ENCODE assay signal across 10 cellular contexts in the genomic region with DNA sequence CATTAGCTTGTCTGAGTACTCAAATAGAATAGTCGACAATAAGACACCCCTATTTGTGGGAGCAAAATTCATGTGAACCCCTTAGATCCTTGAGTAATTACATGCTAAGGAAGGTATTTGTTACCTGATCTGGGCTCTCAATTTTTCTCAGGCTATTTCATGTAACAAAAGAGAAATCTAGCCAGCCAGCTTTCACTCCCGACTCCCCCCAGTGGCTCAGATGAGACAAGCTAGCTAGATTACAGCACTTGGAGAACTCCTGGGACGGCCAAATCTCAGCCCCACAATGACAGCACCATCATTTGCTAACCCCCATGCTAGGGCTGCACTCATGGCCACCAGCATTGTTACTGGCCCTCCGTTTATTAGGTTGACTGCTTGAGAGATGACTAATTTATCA. TPM values are rescaled to one million over a fixed set of nuclear protein-coding genes. Genes with fewer than 3 reads are reported as not detected.
DNase-seq lines count a peak whose midpoint lies in the region; ATAC-seq, FAIRE-seq and TF ChIP-seq lines count a peak whose summit lies in the region.
"Had no signal": no experiment of that assay in that cellular context is flagged by ENCODE, and none has a peak within 500 bp of the region (broad histone marks: within the 10 kb centered on the region; RNA-seq: fewer than 3 reads in every experiment).

No MANE protein-coding gene starts in this region.

- H3K4me3 ChIP-seq in HL-60 (replicated peaks; ENCODE audit: insufficient read depth, low read length), result no peak overlapping the region
- H3K4me3 ChIP-seq in SJCRH30, result no peak overlapping the region
- H3K4me3 ChIP-seq: lung, SJSA1 had no signal

- TF ChIP-seq CTCF in D721Med (IDR thresholded peaks at IDR 0.05; ENCODE audit: insufficient read depth, missing control alignments) (peak; percentile 43), HL-60 (IDR thresholded peaks at IDR 0.05; ENCODE audit: insufficient read depth, low read length) (peak; percentile 41), glutamatergic neuron (IDR thresholded peaks at IDR 0.05; ENCODE audit: partially characterized antibody, unreplicated experiment) (peak; percentile 63)

- peaks cover 6% of the 10 kb centered on the region for H3K9me3 Mint-ChIP-seq in glutamatergic neuron (ENCODE audit: unreplicated experiment)

- H3K4me1 Mint-ChIP-seq in glutamatergic neuron (ENCODE audit: low read depth, unreplicated experiment), result peaks cover 28% of the 10 kb centered on the region

- H3K27me3 ChIP-seq in HL-60 (ENCODE audit: insufficient read depth, poor library complexity, severe bottlenecking) (no peaks in the 10 kb centered on the region), SJCRH30 (0 out of 2 replicates have a peak, but pooled peaks cover 3% of the 10 kb centered on the region)
- H3K27me3 ChIP-seq: SJSA1 had no signal

- DNase-seq in D721Med (ENCODE audit: insufficient read length, low spot score), result no peak
- DNase-seq in HL-60 (ENCODE audit: low read depth in 1 of 2, low spot score in 1 of 2), result peak in 1 of 2 experiments; percentile 45
- DNase-seq in SJCRH30, result peak; percentile 22 to 37
- peak; percentile 67 for DNase-seq in glutamatergic neuron
- DNase-seq in stimulated activated CD4-positive, alpha-beta T cell treated with anti-CD3 and anti-CD28 coated beads, Interleukin-2, amount 100 ng/mL, for 24 hours, result no peak
- DNase-seq in activated CD4-positive, alpha-beta T cell treated with anti-CD3 and anti-CD28 coated beads, Interleukin-2, amount 50 U/mL, for 48 hours, result no peak

- H3K27me3 Mint-ChIP-seq in glutamatergic neuron (ENCODE audit: unreplicated experiment), result peaks cover 5% of the 10 kb centered on the region

- H3K27ac Mint-ChIP-seq in glutamatergic neuron (ENCODE audit: unreplicated experiment), result no peak overlapping the region

- no peaks in the 10 kb centered on the region for H3K36me3 Mint-ChIP-seq in glutamatergic neuron (ENCODE audit: unreplicated experiment)

- H3K27ac ChIP-seq in HL-60 (replicated peaks), result no peak overlapping the region
- no peak overlapping the region for H3K27ac ChIP-seq in SJCRH30
- H3K27ac ChIP-seq: SJSA1 had no signal

- no peak for FAIRE-seq in D721Med (lab: Jason Lieb, UNC)

- no peak for ATAC-seq in HG03354 (IDR thresholded peaks at IDR 0.05; ENCODE audit: poor library complexity, severe bottlenecking, unreplicated experiment)
- no peak for ATAC-seq in HG03039 (IDR thresholded peaks at IDR 0.05; ENCODE audit: unreplicated experiment)

- no peaks in the 10 kb centered on the region for H3K36me3 ChIP-seq in SJCRH30
- H3K36me3 ChIP-seq: SJSA1 had no signal

- no peaks in the 10 kb centered on the region for H3K4me1 ChIP-seq in SJCRH30
- H3K4me1 ChIP-seq: SJSA1 had no signal

- H3K4me3 Mint-ChIP-seq in glutamatergic neuron (ENCODE audit: unreplicated experiment), result no peak overlapping the region

- H3K9me3 ChIP-seq in SJCRH30 (replicated peaks), result no peaks in the 10 kb centered on the region
- H3K9me3 ChIP-seq: SJSA1 had no signal

RNA-seq across cellular contexts. Expression of a gene that starts 41.3 kb away (rescaled TPM):
- total RNA-seq in SJCRH30 (2014; rRNA removed; shearing (Covaris generic)), result 0.18 and 0.43 TPM in 2 replicates
- 0.56 TPM for total RNA-seq in glutamatergic neuron (ENCODE audit: unreplicated experiment)

RNA-seq across cellular contexts. Expression of a gene that starts 44.4 kb away (rescaled TPM):
- total RNA-seq in SJCRH30 (2014; rRNA removed; shearing (Covaris generic)), result not detected in 2 replicates
- not detected for total RNA-seq in glutamatergic neuron (ENCODE audit: unreplicated experiment)
- total RNA-seq: SJSA1 had no signal

Comparison
In these comparisons a context has a peak if more than half of its experiments do, and no peak if none do; other contexts are left out.
1. DNase-seq: peak in SJCRH30 (2 of 2) and glutamatergic neuron (single experiment); none in D721Med (single experiment), stimulated activated CD4-positive, alpha-beta T cell treated with anti-CD3 and anti-CD28 coated beads, Interleukin-2, amount 100 ng/mL, for 24 hours (0 of 2) and activated CD4-positive, alpha-beta T cell treated with anti-CD3 and anti-CD28 coated beads, Interleukin-2, amount 50 U/mL, for 48 hours (0 of 2).
2. Peak in every context shown above with its lines, with median percentiles within 50 percentile points of each other: CTCF ChIP-seq.